In genomic region chr3:172649987-172650386, GRCh38 we compare ENCODE assay signal across 18 cellular contexts.
"Had no signal": no experiment of that assay in that cellular context is flagged by ENCODE, and none has a peak within 500 bp of the region (broad histone marks: within the 10 kb centered on the region; RNA-seq: fewer than 3 reads in every experiment).

No MANE protein-coding gene starts in this region.

- ATAC-seq: gastrocnemius medialis; lower lobe of right lung; natural killer cell treated with Interleukin-12 subunit alpha and Interleukin-12 subunit beta and Interleukin-15 and Interleukin-18, amount 100 ng/mL, for 72 hours had no signal

- H3K4me3 ChIP-seq: dorsolateral prefrontal cortex, gastrocnemius medialis, left ventricle myocardium inferior, lower lobe of right lung, neural progenitor cell, ovary, right atrium auricular region, sigmoid colon, skin epidermis had no signal

- H3K9me3 Mint-ChIP-seq: memory B cell; natural killer cell treated with Interleukin-12 subunit alpha and Interleukin-12 subunit beta and Interleukin-15 and Interleukin-18, amount 100 ng/mL, for 72 hours; type B pancreatic cell had no signal

- H3K4me2 ChIP-seq: neural progenitor cell had no signal

- H3K27ac ChIP-seq: dorsolateral prefrontal cortex, lower lobe of right lung, neural progenitor cell, ovary, right atrium auricular region, sigmoid colon had no signal

- H3K36me3 Mint-ChIP-seq: natural killer cell treated with Interleukin-12 subunit alpha and Interleukin-12 subunit beta and Interleukin-15 and Interleukin-18, amount 100 ng/mL, for 72 hours; neural progenitor cell; type B pancreatic cell had no signal

- H3K27me3 ChIP-seq: dorsolateral prefrontal cortex, gastrocnemius medialis, neural progenitor cell, ovary, right atrium auricular region, sigmoid colon had no signal

- H2AFZ ChIP-seq: neural progenitor cell had no signal

- H3K27ac Mint-ChIP-seq: memory B cell; natural killer cell treated with Interleukin-12 subunit alpha and Interleukin-12 subunit beta and Interleukin-15 and Interleukin-18, amount 100 ng/mL, for 72 hours; neural progenitor cell; type B pancreatic cell had no signal

- H3K36me3 ChIP-seq: gastrocnemius medialis, left ventricle myocardium inferior, neural progenitor cell, ovary, right atrium auricular region, sigmoid colon had no signal

- H3K4me1 ChIP-seq: neural progenitor cell had no signal

- H3K9me3 ChIP-seq: gastrocnemius medialis, left ventricle myocardium inferior, lower lobe of right lung, ovary, right atrium auricular region, sigmoid colon had no signal

- DNase-seq: cortex of kidney; dorsolateral prefrontal cortex; effector CD8-positive, alpha-beta T cell; gastrocnemius medialis; glutamatergic neuron; left ventricle myocardium inferior; lower lobe of right lung; midbrain; nucleus accumbens; ovary; sigmoid colon; stimulated activated naive CD4-positive, alpha-beta T cell treated with Interleukin-2 at 50 U/mL for 16 hours had no signal
